ENCODE assay signal across 7 cellular contexts in the genomic region with DNA sequence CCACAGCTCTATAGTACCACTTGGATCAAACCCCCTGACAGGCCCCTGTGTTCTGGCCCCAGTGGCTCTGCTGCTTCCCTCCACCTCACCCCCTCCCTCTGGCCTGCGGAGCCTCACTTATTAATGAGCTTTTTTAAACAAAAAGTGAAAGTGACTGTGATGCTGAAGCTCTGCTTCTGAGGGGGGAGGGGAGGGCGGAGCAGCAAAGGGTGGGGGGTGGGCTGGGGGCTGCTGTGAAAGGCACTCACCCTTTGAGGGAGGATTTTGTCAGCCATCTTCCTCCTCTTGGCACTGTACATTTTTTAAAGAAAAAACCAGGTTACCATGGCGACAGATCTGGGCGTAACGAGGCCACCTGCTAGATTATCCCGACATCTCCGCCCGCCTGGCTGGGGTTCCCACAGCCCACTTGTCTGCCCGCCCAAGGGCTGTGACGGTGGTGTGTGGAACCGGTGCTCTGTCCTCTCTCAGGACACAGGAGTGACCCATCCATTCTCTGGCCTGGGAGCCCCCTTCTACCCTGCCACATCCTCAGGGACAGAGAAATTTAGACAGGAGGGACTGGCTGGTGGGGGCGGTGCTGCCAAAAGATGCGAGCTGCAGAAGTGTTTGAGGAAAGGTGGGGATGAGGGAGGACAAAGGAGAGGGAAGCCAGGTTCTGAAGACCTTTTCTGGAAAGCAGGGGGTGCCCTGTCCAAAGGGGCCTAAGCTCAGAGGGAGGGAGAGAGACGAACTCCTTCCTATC. TPM values are rescaled to one million over a fixed set of nuclear protein-coding genes. Genes with fewer than 3 reads are reported as not detected.
A peak's percentile ranks its signal among the peaks of the same experiment; 100 is the strongest.
DNase-seq lines count a peak whose midpoint lies in the region; ATAC-seq and TF ChIP-seq lines count a peak whose summit lies in the region.
"Had no signal": no experiment of that assay in that cellular context is flagged by ENCODE, and none has a peak within 500 bp of the region (broad histone marks: within the 10 kb centered on the region; RNA-seq: fewer than 3 reads in every experiment).

No MANE protein-coding gene starts in this region.

- peaks cover 35% of the 10 kb centered on the region for H3K4me1 Mint-ChIP-seq in endodermal cell

- peaks cover 32% of the 10 kb centered on the region for H3K36me3 Mint-ChIP-seq in endodermal cell (ENCODE audit: low read depth)

- no peak for TF ChIP-seq CTCF in DND-41 (IDR thresholded peaks at IDR 0.05; ENCODE audit: borderline replicate concordance, extremely low read depth, low read length, poor library complexity, severe bottlenecking)
- TF ChIP-seq CTCF in endodermal cell (conservative IDR thresholded peaks at IDR 0.05) = no peak
- TF ChIP-seq CTCF in foreskin fibroblast (IDR thresholded peaks at IDR 0.05; ENCODE audit: low read depth, low read length) = no peak

- H3K27ac Mint-ChIP-seq in endodermal cell = no peak overlapping the region

- DNase-seq in DND-41 (peak; percentile 76), NCI-H1694 treated with DMSO at 0.1 percent for 48 hours (lab: John Stamatoyannopoulos, UW) (peak; percentile 89), endodermal cell (peak; percentile 55), foreskin fibroblast (no peak)

- no peaks in the 10 kb centered on the region for H3K9me3 Mint-ChIP-seq in endodermal cell

- H3K9ac ChIP-seq in DND-41 (ENCODE audit: low read depth, low read length) (peak overlapping the region; percentile 45), endodermal cell (ENCODE audit: extremely low read depth, low read length, poor library complexity, severe bottlenecking) (no peak overlapping the region)

- 50 to 73% methylated on average over 8 to 12 of the region's 14 CpGs for WGBS in endodermal cell (ENCODE audit: insufficient coverage in 1 of 2, insufficient read length in 1 of 2), 2 experiments

- H3K27me3 ChIP-seq in DND-41 (ENCODE audit: insufficient read depth, low read length, poor library complexity) (peaks cover 42% of the 10 kb centered on the region), endodermal cell (ENCODE audit: control insufficient read depth, insufficient read depth, low read length, poor library complexity, severe bottlenecking) (no peaks in the 10 kb centered on the region)

- no peaks in the 10 kb centered on the region for H3K9me3 ChIP-seq in DND-41 (ENCODE audit: insufficient read depth, low read length, severe bottlenecking)
- no peaks in the 10 kb centered on the region for H3K9me3 ChIP-seq in endodermal cell (ENCODE audit: control insufficient read depth, low read length)

- peaks cover 15% of the 10 kb centered on the region for H3K27me3 Mint-ChIP-seq in endodermal cell (ENCODE audit: insufficient read depth)

- H3K4me3 Mint-ChIP-seq in endodermal cell = no peak overlapping the region

- peak overlapping the region; percentile 72 for H3K4me2 ChIP-seq in DND-41 (ENCODE audit: insufficient read depth, low read length)

- peaks cover 10% of the 10 kb centered on the region for H3K36me3 ChIP-seq in DND-41 (ENCODE audit: insufficient read depth, low read length)
- peaks cover 45% of the 10 kb centered on the region for H3K36me3 ChIP-seq in endodermal cell (ENCODE audit: control insufficient read depth, insufficient read depth, low read length)

- peak overlapping the region; percentile 55 for H2AFZ ChIP-seq in DND-41 (ENCODE audit: low read depth, low read length)

- H3K4me1 ChIP-seq in DND-41 (ENCODE audit: insufficient read depth, low read length) = peaks cover 48% of the 10 kb centered on the region
- H3K4me1 ChIP-seq in endodermal cell (ENCODE audit: control insufficient read depth, insufficient read depth, low read length) = peaks cover 15% of the 10 kb centered on the region

- ATAC-seq in DND-41 (ENCODE audit: insufficient read depth, low read depth) (peak; percentile 67), HG03045 (IDR thresholded peaks at IDR 0.05; ENCODE audit: unreplicated experiment) (no peak), GM21381 (IDR thresholded peaks at IDR 0.05; ENCODE audit: unreplicated experiment) (no peak)

- H3K79me2 ChIP-seq in DND-41 (ENCODE audit: insufficient read depth, low read length) = no peaks in the 10 kb centered on the region

- peaks cover 29% of the 10 kb centered on the region; the same call in 1 of the 2 replicates for H4K20me1 ChIP-seq in DND-41 (ENCODE audit: insufficient read depth, low read length)

- H3K27ac ChIP-seq in DND-41 (ENCODE audit: low read length) = peak overlapping the region; percentile 38
- peak overlapping the region; percentile 44 for H3K27ac ChIP-seq in endodermal cell (ENCODE audit: low read depth, low read length)

- H3K4me3 ChIP-seq in DND-41 (ENCODE audit: low read depth in 1 of 2, low read length in 2 of 2) (peak overlapping the region in 1 of 2 experiments; percentile 56; a peak in 3 of 4 replicates), endodermal cell (ENCODE audit: low read length) (no peak overlapping the region), foreskin fibroblast (ENCODE audit: low read depth in 1 of 2, low read length in 2 of 2) (no peak overlapping the region)

RNA-seq across cellular contexts. Expression of a gene that starts 4.9 kb away (rescaled TPM):
- total RNA-seq in endodermal cell = 10 to 100 TPM; 40.0 to 43.5 TPM
- 46.1 TPM for polyA plus RNA-seq in endodermal cell (2013, experiment 1 of 2)
- polyA plus RNA-seq in endodermal cell (2013, experiment 2 of 2) = 41.7 TPM

RNA-seq across cellular contexts. Expression of a gene that starts 11.3 kb away (rescaled TPM):
- 10 to 100 TPM; 31.9 to 35.6 TPM for total RNA-seq in endodermal cell
- 23.1 TPM for polyA plus RNA-seq in endodermal cell (2013, experiment 1 of 2)
- 19.4 TPM for polyA plus RNA-seq in endodermal cell (2013, experiment 2 of 2)

RNA-seq across cellular contexts. Expression of a gene that starts 16.6 kb away (rescaled TPM):
- total RNA-seq in endodermal cell = 10 to 100 TPM; 43.3 to 48.9 TPM
- polyA plus RNA-seq in endodermal cell (2013, experiment 1 of 2) = 43.5 TPM
- polyA plus RNA-seq in endodermal cell (2013, experiment 2 of 2) = 37.8 TPM

RNA-seq across cellular contexts. Expression of a gene that starts 33.3 kb away (rescaled TPM):
- total RNA-seq in endodermal cell = not detected
- polyA plus RNA-seq in endodermal cell (2013, experiment 1 of 2) = not detected
- not detected for polyA plus RNA-seq in endodermal cell (2013, experiment 2 of 2)
- total RNA-seq: myocyte had no signal

RNA-seq across cellular contexts. Expression of a gene that starts 56.5 kb away (rescaled TPM):
- total RNA-seq in endodermal cell = not detected
- not detected for polyA plus RNA-seq in endodermal cell (2013, experiment 1 of 2)
- not detected for polyA plus RNA-seq in endodermal cell (2013, experiment 2 of 2)

Comparison
In these comparisons a context has a peak if more than half of its experiments do, and no peak if none do; other contexts are left out.
1. DNase-seq: peak in DND-41 (single experiment), NCI-H1694 treated with DMSO at 0.1 percent for 48 hours (single experiment) and endodermal cell (single experiment); none in foreskin fibroblast (0 of 2).